ENCODE assay signal across 23 cellular contexts in genomic region chr5:131524431-131524830, GRCh38.
DNase-seq lines count a peak whose midpoint lies in the region; ATAC-seq and TF ChIP-seq lines count a peak whose summit lies in the region.
"Had no signal": no experiment of that assay in that cellular context is flagged by ENCODE, and none has a peak within 500 bp of the region (broad histone marks: within the 10 kb centered on the region; RNA-seq: fewer than 3 reads in every experiment).

No MANE protein-coding gene starts in this region.

- H3K9me3 ChIP-seq in cardiac muscle cell (ENCODE audit: low read depth) (no peaks in the 10 kb centered on the region), right atrium auricular region (no peaks in the 10 kb centered on the region), esophagus squamous epithelium (no peaks in the 10 kb centered on the region)

- H3K27ac ChIP-seq in cardiac muscle cell (peak overlapping the region; percentile 86), right atrium auricular region (no peak overlapping the region), esophagus squamous epithelium (no peak overlapping the region)

- no peaks in the 10 kb centered on the region for H3K9me3 Mint-ChIP-seq in central memory CD8-positive, alpha-beta T cell
- H3K9me3 Mint-ChIP-seq: CD4-positive, alpha-beta memory T cell; IgD-negative memory B cell had no signal

- H3K4me3 ChIP-seq in cardiac muscle cell (no peak overlapping the region), right atrium auricular region (no peak overlapping the region), esophagus squamous epithelium (no peak overlapping the region)
- H3K4me3 ChIP-seq: GM12878 had no signal

- intact Hi-C loops in esophagus squamous epithelium (cut with DNase I) = no loop called here

- no peaks in the 10 kb centered on the region for H3K36me3 ChIP-seq in cardiac muscle cell
- peaks cover 5% of the 10 kb centered on the region for H3K36me3 ChIP-seq in right atrium auricular region
- H3K36me3 ChIP-seq in esophagus squamous epithelium = peaks cover 0 to 19% (median 0%) of the 10 kb centered on the region in 3 donors

- H3K27me3 Mint-ChIP-seq in central memory CD8-positive, alpha-beta T cell = no peaks in the 10 kb centered on the region
- H3K27me3 Mint-ChIP-seq: CD4-positive, alpha-beta memory T cell; IgD-negative memory B cell had no signal

- H3K27me3 ChIP-seq in cardiac muscle cell = no peaks in the 10 kb centered on the region
- H3K27me3 ChIP-seq in right atrium auricular region = no peaks in the 10 kb centered on the region
- H3K27me3 ChIP-seq in esophagus squamous epithelium = no peaks in the 10 kb centered on the region

- no peak for TF ChIP-seq POLR2A in esophagus squamous epithelium (IDR thresholded peaks at IDR 0.05)

- DNase-seq in NCI-H82 (lab: John Stamatoyannopoulos, UW) (peak; percentile 42), NCI-H82 treated with DMSO at 0.1 percent for 48 hours (lab: John Stamatoyannopoulos, UW; ENCODE audit: unreplicated experiment) (no peak), cardiac muscle cell (ENCODE audit: low read depth in 1 of 2, low spot score in 1 of 2) (no peak), right atrium auricular region (ENCODE audit: low spot score) (no peak), esophagus squamous epithelium (lab: John Stamatoyannopoulos, UW) (no peak)
- no peak for DNase-seq in central memory CD8-positive, alpha-beta T cell (ENCODE audit: low spot score in 2 of 2)
- no peak for DNase-seq in activated CD4-positive, CD25-positive, alpha-beta regulatory T cell treated with anti-CD3 and anti-CD28 coated beads, Interleukin-2, amount 50 U/mL, for 72 hours
- DNase-seq: 8988T; CD4-positive, alpha-beta memory T cell; DMS53; EL; HCEC 1CT; Kasumi-1; MM.1S; NCI-H1092; NCI-H1436 treated with DMSO at 0.1 percent for 48 hours; NCI-H2029; NCI-H2171; NCI-H526 treated with DMSO at 0.1 percent for 48 hours had no signal

- H3K4me3 Mint-ChIP-seq in central memory CD8-positive, alpha-beta T cell = no peak overlapping the region
- H3K4me3 Mint-ChIP-seq: IgD-negative memory B cell had no signal

- WGBS in esophagus squamous epithelium, 2 donors = 93 to 94% methylated on average over 4 of the region's 4 CpGs

- peaks cover 34% of the 10 kb centered on the region for H3K4me1 ChIP-seq in cardiac muscle cell (ENCODE audit: low read depth)
- H3K4me1 ChIP-seq in right atrium auricular region = peaks cover 0 to 28% of the 10 kb centered on the region in 2 donors
- no peaks in the 10 kb centered on the region for H3K4me1 ChIP-seq in esophagus squamous epithelium

- peaks cover 5% of the 10 kb centered on the region for H3K36me3 Mint-ChIP-seq in central memory CD8-positive, alpha-beta T cell (ENCODE audit: insufficient read depth)
- H3K36me3 Mint-ChIP-seq: IgD-negative memory B cell had no signal

- peak overlapping the region; percentile 6 for H3K27ac Mint-ChIP-seq in central memory CD8-positive, alpha-beta T cell (ENCODE audit: low read depth)
- H3K27ac Mint-ChIP-seq: IgD-negative memory B cell had no signal

- TF ChIP-seq CTCF in cardiac muscle cell (IDR thresholded peaks at IDR 0.05; ENCODE audit: low read depth, low read length) (no peak), right atrium auricular region (IDR thresholded peaks at IDR 0.05) (no peak), esophagus squamous epithelium (IDR thresholded peaks at IDR 0.05) (no peak)

- peaks cover 50% of the 10 kb centered on the region for H3K4me1 Mint-ChIP-seq in central memory CD8-positive, alpha-beta T cell

- no peak for ATAC-seq in central memory CD8-positive, alpha-beta T cell (replicated peaks; ENCODE audit: extremely low read depth, poor library complexity, severe bottlenecking)
- no peak for ATAC-seq in HG03108 (IDR thresholded peaks at IDR 0.05; ENCODE audit: unreplicated experiment)
- ATAC-seq: GM12878, Panc1 had no signal
